In genomic region chr3:142889263-142890014, GRCh38 we compare ENCODE assay signal across 8 cellular contexts. TPM values are rescaled to one million over a fixed set of nuclear protein-coding genes. Genes with fewer than 3 reads are reported as not detected.
DNase-seq lines count a peak whose midpoint lies in the region; ATAC-seq, FAIRE-seq and TF ChIP-seq lines count a peak whose summit lies in the region.

No MANE protein-coding gene starts in this region.

- no peak overlapping the region for H3K4me2 ChIP-seq in Karpas-422 (ENCODE audit: low read depth, low read length, poor library complexity, severe bottlenecking)

- H3K9me2 ChIP-seq in Karpas-422 (replicated peaks; ENCODE audit: insufficient read depth, low read length): no peaks in the 10 kb centered on the region

- H3K9me3 ChIP-seq in left ventricle myocardium inferior (replicated peaks): no peaks in the 10 kb centered on the region
- H3K9me3 ChIP-seq in mucosa of rectum (ENCODE audit: control insufficient read depth in 2 of 2, low read length in 2 of 2): no peaks in the 10 kb centered on the region
- no peaks in the 10 kb centered on the region for H3K9me3 ChIP-seq in vagina
- H3K9me3 ChIP-seq in Karpas-422 (ENCODE audit: low read length): no peaks in the 10 kb centered on the region

- TF ChIP-seq CTCF in left ventricle myocardium inferior (IDR thresholded peaks at IDR 0.05; ENCODE audit: borderline replicate concordance) (no peak), bronchial epithelial cell (IDR thresholded peaks at IDR 0.05; ENCODE audit: insufficient read depth, low read length, severe bottlenecking) (no peak), vagina (IDR thresholded peaks at IDR 0.05) (no peak)

- H3K36me3 ChIP-seq in left ventricle myocardium inferior: no peaks in the 10 kb centered on the region
- H3K36me3 ChIP-seq in bronchial epithelial cell (ENCODE audit: control insufficient read depth, insufficient read depth, low read length): no peaks in the 10 kb centered on the region
- H3K36me3 ChIP-seq in mucosa of rectum (ENCODE audit: control insufficient read depth in 2 of 2, insufficient read depth in 2 of 2, low read length in 2 of 2): no peaks in the 10 kb centered on the region
- H3K36me3 ChIP-seq in vagina: no peaks in the 10 kb centered on the region
- no peaks in the 10 kb centered on the region for H3K36me3 ChIP-seq in Karpas-422 (ENCODE audit: insufficient read depth, low read length)

- peak overlapping the region in 1 of 2 donors; percentile 26 for H3K9ac ChIP-seq in mucosa of rectum (ENCODE audit: low read depth in 1 of 2, low read length in 2 of 2)
- no peak overlapping the region for H3K9ac ChIP-seq in Karpas-422 (ENCODE audit: low read length)

- H3K27me3 ChIP-seq in left ventricle myocardium inferior (ENCODE audit: low read depth) (peaks cover 22% of the 10 kb centered on the region), bronchial epithelial cell (ENCODE audit: control insufficient read depth, insufficient read depth, low read length) (peaks cover 7% of the 10 kb centered on the region), mucosa of rectum (ENCODE audit: control insufficient read depth in 2 of 2, insufficient read depth in 2 of 2, low read length in 2 of 2) (peaks cover 29 to 31% of the 10 kb centered on the region in 2 donors), vagina (no peaks in the 10 kb centered on the region), Karpas-422 (ENCODE audit: low read length) (no peaks in the 10 kb centered on the region)

- peak overlapping the region; percentile 74 for H3K27ac ChIP-seq in left ventricle myocardium inferior (replicated peaks)
- H3K27ac ChIP-seq in mucosa of rectum (ENCODE audit: low read depth in 2 of 2, low read length in 2 of 2): no peak overlapping the region
- H3K27ac ChIP-seq in vagina: peak overlapping the region; percentile 60
- H3K27ac ChIP-seq in Karpas-422 (ENCODE audit: low read length): no peak overlapping the region

- peak overlapping the region; percentile 76 for H3K4me3 ChIP-seq in left ventricle myocardium inferior
- H3K4me3 ChIP-seq in bronchial epithelial cell (ENCODE audit: low read depth, low read length): peak overlapping the region; percentile 38
- peak overlapping the region; percentile 56 to 67 for H3K4me3 ChIP-seq in mucosa of rectum (ENCODE audit: low read length in 2 of 2)
- H3K4me3 ChIP-seq in vagina: peak overlapping the region; percentile 57 to 69
- no peak overlapping the region for H3K4me3 ChIP-seq in Karpas-422 (ENCODE audit: low read length)

- TF ChIP-seq POLR2A in vagina (IDR thresholded peaks at IDR 0.05): no peak

- intact Hi-C loops in left ventricle myocardium inferior (cut with micrococcal nuclease): no loop called here
- intact Hi-C loops in left cardiac atrium (cut with DNase I): no loop called here
- intact Hi-C loops in vagina (cut with DNase I): no loop called here

- H4K20me1 ChIP-seq in Karpas-422 (ENCODE audit: insufficient read depth, low read depth, low read length): no peaks in the 10 kb centered on the region

- H2AFZ ChIP-seq in Karpas-422 (ENCODE audit: low read length): no peak overlapping the region

- H3K4me1 ChIP-seq in left ventricle myocardium inferior: peaks cover 33% of the 10 kb centered on the region
- H3K4me1 ChIP-seq in mucosa of rectum (ENCODE audit: control insufficient read depth in 2 of 2, insufficient read depth in 2 of 2, low read length in 2 of 2): peaks cover 5 to 8% of the 10 kb centered on the region in 2 donors
- peaks cover 23% of the 10 kb centered on the region for H3K4me1 ChIP-seq in vagina
- no peaks in the 10 kb centered on the region for H3K4me1 ChIP-seq in Karpas-422 (ENCODE audit: low read length)

- ATAC-seq in left cardiac atrium: no peak

- H3K79me2 ChIP-seq in Karpas-422 (ENCODE audit: low read length): no peaks in the 10 kb centered on the region

- FAIRE-seq in bronchial epithelial cell (lab: Jason Lieb, UNC): no peak

- DNase-seq in left ventricle myocardium inferior: no peak
- no peak for DNase-seq in left cardiac atrium
- DNase-seq in bronchial epithelial cell (ENCODE audit: low read depth): no peak
- DNase-seq in vagina (ENCODE audit: extremely low spot score in 2 of 2): no peak
- no peak for DNase-seq in glomerular visceral epithelial cell (ENCODE audit: extremely low spot score)
- no peak for DNase-seq in Karpas-422
- DNase-seq in HT-29 (ENCODE audit: low spot score): no peak

RNA-seq across cellular contexts. Expression of gene PCOLCE2, which starts 0.6 kb away (rescaled TPM):
- total RNA-seq in left ventricle myocardium inferior (74.3 TPM), left cardiac atrium (100 to 1,000 TPM; 126 to 153 TPM), bronchial epithelial cell (0.38 and 1.1 TPM in 2 replicates), vagina (136 TPM)
- total RNA-seq in Karpas-422 (2014; rRNA removed; shearing (Covaris generic); ENCODE audit: low replicate concordance): not detected in 2 replicates
- total RNA-seq in HT-29 (2014; rRNA removed; shearing (Covaris generic)): 4.9 and 6.2 TPM in 2 replicates

Comparison
In these comparisons a context has a peak if more than half of its experiments do, and no peak if none do; other contexts are left out.
1. H3K27ac ChIP-seq: peak in left ventricle myocardium inferior (single experiment) and vagina (single experiment); none in mucosa of rectum (0 of 2) and Karpas-422 (single experiment).
2. RNA of gene PCOLCE2, which starts 0.6 kb away (total RNA-seq): 126 to 153 TPM in left cardiac atrium, 136 TPM in vagina (single experiment) and 74.3 TPM in left ventricle myocardium inferior (single experiment); 4.9 to 6.2 TPM in HT-29, 0.38 to 1.1 TPM in bronchial epithelial cell and not detected in Karpas-422; every median in the first group is over 10 times any median in the second.